Comparison of ENCODE assay signal across 17 cellular contexts in the genomic region with DNA sequence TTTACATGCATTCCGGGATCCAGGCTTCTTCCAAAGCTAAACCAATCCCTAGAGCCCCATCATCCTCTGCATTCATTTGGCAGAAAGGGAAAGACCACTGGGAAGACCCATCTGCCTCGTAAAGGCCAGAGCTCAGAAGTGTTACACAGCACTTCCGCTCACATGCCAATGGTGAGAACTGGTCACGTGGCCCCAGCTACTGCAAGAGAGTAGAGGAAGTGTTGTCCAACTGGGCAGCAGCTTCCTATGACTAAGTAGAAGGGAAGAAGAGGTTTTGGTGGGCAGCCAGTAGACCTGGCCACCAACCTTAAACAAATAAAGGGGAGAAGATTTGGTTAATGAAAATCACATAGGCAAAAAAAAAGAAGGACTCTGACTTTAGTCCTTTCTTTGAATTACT.
"Had no signal": no experiment of that assay in that cellular context is flagged by ENCODE, and none has a peak within 500 bp of the region (broad histone marks: within the 10 kb centered on the region; RNA-seq: fewer than 3 reads in every experiment).

No MANE protein-coding gene starts in this region.

- H3K9me3 Mint-ChIP-seq: activated B cell treated with CpG ODN at 0.5 μM for 24 hours; activated naive CD4-positive, alpha-beta T cell treated with anti-CD3 and anti-CD28 coated beads, Interleukin-2, amount 50 U/mL, for 24 hours; brain; naive thymus-derived CD8-positive, alpha-beta T cell; stimulated activated effector memory CD8-positive, alpha-beta T cell treated with anti-CD3 and anti-CD28 coated beads, Interleukin-12 subunit alpha, Interleukin-12 subunit beta, amount 100 ng/mL, for 72 hours had no signal

- ATAC-seq: activated CD8-positive, alpha-beta T cell treated with anti-CD3 and anti-CD28 coated beads, Interleukin-2, amount 10 ng/mL, durations not matched to agents 7 days and 5 days; foreskin keratinocyte; naive thymus-derived CD8-positive, alpha-beta T cell; stimulated activated effector memory CD8-positive, alpha-beta T cell treated with anti-CD3 and anti-CD28 coated beads, Interleukin-12 subunit alpha, Interleukin-12 subunit beta, amount 100 ng/mL, for 72 hours had no signal

- H3K36me3 ChIP-seq: adrenal gland, esophagus squamous epithelium, neutrophil had no signal

- H3K27me3 Mint-ChIP-seq: activated B cell treated with CpG ODN at 0.5 μM for 24 hours; activated naive CD4-positive, alpha-beta T cell treated with anti-CD3 and anti-CD28 coated beads, Interleukin-2, amount 50 U/mL, for 24 hours had no signal

- H3K4me3 Mint-ChIP-seq: activated B cell treated with CpG ODN at 0.5 μM for 24 hours; activated CD8-positive, alpha-beta T cell treated with anti-CD3 and anti-CD28 coated beads, Interleukin-2, amount 10 ng/mL, durations not matched to agents 7 days and 5 days; activated naive CD4-positive, alpha-beta T cell treated with anti-CD3 and anti-CD28 coated beads, Interleukin-2, amount 50 U/mL, for 24 hours; brain; naive thymus-derived CD8-positive, alpha-beta T cell; stimulated activated effector memory CD8-positive, alpha-beta T cell treated with anti-CD3 and anti-CD28 coated beads, Interleukin-12 subunit alpha, Interleukin-12 subunit beta, amount 100 ng/mL, for 72 hours had no signal

- H3K27ac ChIP-seq: adrenal gland, esophagus squamous epithelium, foreskin keratinocyte, neutrophil had no signal

- H3K4me3 ChIP-seq: adrenal gland, esophagus squamous epithelium had no signal

- H3K27ac Mint-ChIP-seq: activated B cell treated with CpG ODN at 0.5 μM for 24 hours; activated CD8-positive, alpha-beta T cell treated with anti-CD3 and anti-CD28 coated beads, Interleukin-2, amount 10 ng/mL, durations not matched to agents 7 days and 5 days; activated naive CD4-positive, alpha-beta T cell treated with anti-CD3 and anti-CD28 coated beads, Interleukin-2, amount 50 U/mL, for 24 hours; brain; naive thymus-derived CD8-positive, alpha-beta T cell; stimulated activated effector memory CD8-positive, alpha-beta T cell treated with anti-CD3 and anti-CD28 coated beads, Interleukin-12 subunit alpha, Interleukin-12 subunit beta, amount 100 ng/mL, for 72 hours had no signal

- H3K27me3 ChIP-seq: adrenal gland, esophagus squamous epithelium, foreskin keratinocyte, neutrophil had no signal

- H3K4me1 Mint-ChIP-seq: activated B cell treated with CpG ODN at 0.5 μM for 24 hours; activated naive CD4-positive, alpha-beta T cell treated with anti-CD3 and anti-CD28 coated beads, Interleukin-2, amount 50 U/mL, for 24 hours; naive thymus-derived CD8-positive, alpha-beta T cell; stimulated activated effector memory CD8-positive, alpha-beta T cell treated with anti-CD3 and anti-CD28 coated beads, Interleukin-12 subunit alpha, Interleukin-12 subunit beta, amount 100 ng/mL, for 72 hours had no signal

- H3K4me1 ChIP-seq: adrenal gland had no signal

- H3K9me3 ChIP-seq: adrenal gland, esophagus squamous epithelium, neutrophil had no signal

- H3K36me3 Mint-ChIP-seq: activated naive CD4-positive, alpha-beta T cell treated with anti-CD3 and anti-CD28 coated beads, Interleukin-2, amount 50 U/mL, for 24 hours; brain; naive thymus-derived CD8-positive, alpha-beta T cell; stimulated activated effector memory CD8-positive, alpha-beta T cell treated with anti-CD3 and anti-CD28 coated beads, Interleukin-12 subunit alpha, Interleukin-12 subunit beta, amount 100 ng/mL, for 72 hours had no signal

- DNase-seq: activated B cell treated with CpG ODN at 0.5 μM for 24 hours; activated CD4-positive, alpha-beta T cell treated with anti-CD3 and anti-CD28 coated beads for 48 hours; activated CD8-positive, alpha-beta memory T cell treated with anti-CD3 and anti-CD28 coated beads, Interleukin-2, amount 50 U/mL, for 4 hours; activated CD8-positive, alpha-beta T cell treated with anti-CD3 and anti-CD28 coated beads, Interleukin-2, amount 10 ng/mL, durations not matched to agents 7 days and 5 days; activated effector memory CD4-positive, alpha-beta T cell treated with anti-CD3 and anti-CD28 coated beads, Interleukin-2, amount 50 U/mL, for 16 hours; activated T-cell treated with anti-CD3 and anti-CD28 coated beads, Interleukin-2, amount 50 U/mL, for 48 hours; adrenal gland; effector CD8-positive, alpha-beta T cell; esophagus squamous epithelium; foreskin keratinocyte; mesenchymal stem cell; naive thymus-derived CD8-positive, alpha-beta T cell; retina had no signal
